Comparison of ENCODE assay signal across 1 cellular context in genomic region chr20:36835453-36836198, GRCh38.
TF ChIP-seq lines count a peak whose summit lies in the region.

No MANE protein-coding gene starts in this region.

TF ChIP-seq in GM12878, 131 proteins besides CTCF, POLR2A, EP300 and RAD21 (continued from another document):
- TF ChIP-seq ZNF384 (IDR thresholded peaks at IDR 0.05; ENCODE audit: borderline replicate concordance, low read depth, low read length) (no peak), WRNIP1 (IDR thresholded peaks at IDR 0.05; ENCODE audit: borderline replicate concordance, low read depth, low read length) (no peak), TCF7 (IDR thresholded peaks at IDR 0.05; ENCODE audit: borderline replicate concordance) (no peak), SUPT20H (IDR thresholded peaks at IDR 0.05; ENCODE audit: borderline replicate concordance, control insufficient read depth, low read depth, low read length) (no peak), KLF5 (IDR thresholded peaks at IDR 0.05; ENCODE audit: partially characterized antibody) (no peak), RBBP5 (conservative IDR thresholded peaks at IDR 0.05) (no peak), MEF2A (IDR thresholded peaks at IDR 0.05; ENCODE audit: insufficient read depth, low read depth, low read length) (no peak), SRF (IDR thresholded peaks at IDR 0.05; ENCODE audit: low read depth in 2 of 2, low read length in 2 of 2) (no peak), SP1 (IDR thresholded peaks at IDR 0.05; ENCODE audit: low read depth, low read length) (peak; percentile 38), RCOR1 (conservative IDR thresholded peaks at IDR 0.05; ENCODE audit: low read depth, low read length) (no peak), NR2F1 (conservative IDR thresholded peaks at IDR 0.05) (no peak), SUZ12 (IDR thresholded peaks at IDR 0.05; ENCODE audit: unreplicated experiment) (no peak), KAT2A (conservative IDR thresholded peaks at IDR 0.05; ENCODE audit: control insufficient read depth, low read depth, low read length) (no peak), ZBTB11 (CRISPR knock-in tag; IDR thresholded peaks at IDR 0.05) (no peak)
TF ChIP-seq in GM12878: peak in this region for 20.
